In the genomic region with DNA sequence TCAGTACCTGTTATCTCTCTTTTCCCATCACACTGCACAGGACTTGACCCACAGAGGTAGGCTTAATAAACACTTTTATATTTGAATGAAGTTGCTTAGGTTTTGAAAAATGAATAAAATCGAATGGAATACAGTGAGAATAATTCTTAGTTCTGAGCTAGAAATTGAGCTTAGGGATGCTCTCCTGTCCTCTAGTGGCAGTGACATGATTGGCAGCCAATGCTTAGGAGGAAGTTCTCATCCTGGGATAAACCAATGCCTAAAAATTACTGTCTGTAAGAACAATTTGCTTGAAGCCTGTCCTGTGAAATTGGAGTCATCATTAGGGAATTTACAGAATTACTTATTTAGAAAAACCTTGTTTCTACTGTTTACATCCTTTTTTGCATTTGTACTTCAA, we compare ENCODE assay signal across 14 cellular contexts.
A peak's percentile ranks its signal among the peaks of the same experiment; 100 is the strongest.
DNase-seq lines count a peak whose midpoint lies in the region; ATAC-seq and TF ChIP-seq lines count a peak whose summit lies in the region.
"Had no signal": no experiment of that assay in that cellular context is flagged by ENCODE, and none has a peak within 500 bp of the region (broad histone marks: within the 10 kb centered on the region; RNA-seq: fewer than 3 reads in every experiment).

No MANE protein-coding gene starts in this region.

- no peak overlapping the region for H3K27ac Mint-ChIP-seq in nephron
- H3K27ac Mint-ChIP-seq: T-helper 2 cell treated with Interferon-gamma antibody and Interleukin-4, amounts not matched to agents 5 μg/mL and 100 μg/mL, for 36 hours had no signal

- H3K36me3 ChIP-seq in GM06990 (ENCODE audit: control insufficient read depth, insufficient read depth, low read length): no peaks in the 10 kb centered on the region
- H3K36me3 ChIP-seq: suprapubic skin had no signal

- DNase-seq in GM06990 (ENCODE audit: extremely low read depth, insufficient read length) (no peak), Kasumi-1 (lab: John Stamatoyannopoulos, UW) (peak; percentile 19 to 61), astrocyte of the spinal cord (ENCODE audit: low read depth, low spot score) (no peak), nucleus accumbens (lab: John Stamatoyannopoulos, UW) (no peak), cortex of kidney (lab: John Stamatoyannopoulos, UW) (no peak), SHP77 (lab: John Stamatoyannopoulos, UW) (no peak)
- DNase-seq: aorta; KBM-7; left colon; stimulated activated CD4-positive, alpha-beta T cell treated with anti-CD3 and anti-CD28 coated beads, Interleukin-4, amount 100 ng/mL, for 4 hours had no signal

- ATAC-seq in HG02759 (IDR thresholded peaks at IDR 0.05; ENCODE audit: unreplicated experiment): no peak
- ATAC-seq: left colon had no signal

- no peaks in the 10 kb centered on the region for H3K36me3 Mint-ChIP-seq in nephron (ENCODE audit: low read depth)

- H3K9me3 Mint-ChIP-seq in nephron: peaks cover 3% of the 10 kb centered on the region
- H3K9me3 Mint-ChIP-seq: T-helper 2 cell treated with Interferon-gamma antibody and Interleukin-4, amounts not matched to agents 5 μg/mL and 100 μg/mL, for 36 hours had no signal

- H3K4me3 ChIP-seq in GM06990 (replicated peaks; ENCODE audit: low read depth, low read length) (no peak overlapping the region), astrocyte of the spinal cord (ENCODE audit: low read depth, low read length) (no peak overlapping the region)
- H3K4me3 ChIP-seq: suprapubic skin had no signal

- H3K4me3 Mint-ChIP-seq in nephron: no peak overlapping the region
- H3K4me3 Mint-ChIP-seq: T-helper 2 cell treated with Interferon-gamma antibody and Interleukin-4, amounts not matched to agents 5 μg/mL and 100 μg/mL, for 36 hours had no signal

- TF ChIP-seq CTCF in GM06990 (IDR thresholded peaks at IDR 0.05; ENCODE audit: insufficient read depth, low read length, poor library complexity, severe bottlenecking) (peak; percentile 43), astrocyte of the spinal cord (IDR thresholded peaks at IDR 0.05; ENCODE audit: low read depth, low read length) (peak; percentile 44), nephron (IDR thresholded peaks at IDR 0.05; ENCODE audit: unreplicated experiment in 3 of 3) (peak; percentile 36 to 46 (median 43))

- peaks cover 25% of the 10 kb centered on the region for H3K27me3 Mint-ChIP-seq in nephron (ENCODE audit: low read depth)

- in situ Hi-C loops in astrocyte of the spinal cord (cut with HindIII; ENCODE audit: low sequenced_read_pairs): no loop called here

- H3K27me3 ChIP-seq in GM06990 (replicated peaks; ENCODE audit: control insufficient read depth, insufficient read depth, low read length): no peaks in the 10 kb centered on the region
- H3K27me3 ChIP-seq: suprapubic skin had no signal

- H3K4me1 Mint-ChIP-seq in nephron: no peaks in the 10 kb centered on the region

Comparison
In these comparisons a context has a peak if more than half of its experiments do, and no peak if none do; other contexts are left out.
1. DNase-seq: peak in Kasumi-1 (2 of 2); none in GM06990 (single experiment), astrocyte of the spinal cord (single experiment), nucleus accumbens (0 of 56), cortex of kidney (single experiment) and SHP77 (0 of 2).
2. Peak in every context shown above with its lines, with median percentiles within 50 percentile points of each other: CTCF ChIP-seq.